8 cellular contexts compared by ENCODE assay signal in genomic region chr10:58385784-58386112, GRCh38. TPM values are rescaled to one million over a fixed set of nuclear protein-coding genes. Genes with fewer than 3 reads are reported as not detected.
A peak's percentile ranks its signal among the peaks of the same experiment; 100 is the strongest.
DNase-seq lines count a peak whose midpoint lies in the region; ATAC-seq and TF ChIP-seq lines count a peak whose summit lies in the region.

No MANE protein-coding gene starts in this region.

- H2AFZ ChIP-seq in mesenchymal stem cell (ENCODE audit: low read depth, low read length) = peak overlapping the region; percentile 48

- H3K79me1 ChIP-seq in mesenchymal stem cell (replicated peaks; ENCODE audit: low read length, poor library complexity, severe bottlenecking) = peaks cover 6% of the 10 kb centered on the region

- H2BK15ac ChIP-seq in mesenchymal stem cell (ENCODE audit: low read depth, poor library complexity, severe bottlenecking) = no peak overlapping the region

- H3K4me3 ChIP-seq in AG04449 (ENCODE audit: low read depth, low read length) (peak overlapping the region; percentile 94), SJSA1 (peak overlapping the region; percentile 62), mesenchymal stem cell (ENCODE audit: insufficient read depth in 1 of 2, low read depth in 1 of 2, low read length in 2 of 2) (peak overlapping the region; percentile 69 to 92), thyroid gland (replicated peaks in 1 of 3) (peak overlapping the region; percentile 78 to 86 (median 80))

- peak overlapping the region; percentile 91 for H3K9ac ChIP-seq in mesenchymal stem cell (ENCODE audit: low read length)

- DNase-seq in AG04449 (ENCODE audit: low read depth, low spot score) (no peak), SJSA1 (ENCODE audit: low read depth in 1 of 2, low spot score in 2 of 2) (peak in 1 of 2 experiments; percentile 48), dermis blood vessel endothelial cell (peak; percentile 49), mesenchymal stem cell (peak; percentile 56), thyroid gland (peak; percentile 7 to 16)
- no peak for DNase-seq in effector CD8-positive, alpha-beta T cell (lab: John Stamatoyannopoulos, UW)

- CTCF ChIA-PET in AG04449 (lab: Yijun Ruan, JAX) = interaction anchor here (1.2 to 7.7 kb wide), 11 partner anchors 11 to 423 kb away, joined by 3 to 74 read pairs (median 4); no protein-coding TSS in a partner anchor

- H3K18ac ChIP-seq in mesenchymal stem cell (ENCODE audit: low read depth in 1 of 2, low read length in 2 of 2) = peak overlapping the region in 1 of 2 experiments; percentile 63

- intact Hi-C loops in thyroid gland (cut with DNase I) = no loop called here

- H3K14ac ChIP-seq in mesenchymal stem cell (ENCODE audit: low read length in 2 of 2) = peak overlapping the region in 1 of 2 experiments; percentile 22

- no peak for TF ChIP-seq POLR2A in thyroid gland (IDR thresholded peaks at IDR 0.05)

- peak overlapping the region; percentile 68 for H3K4me2 ChIP-seq in mesenchymal stem cell (ENCODE audit: low read length, poor library complexity, severe bottlenecking)

- TF ChIP-seq CTCF in AG04449 (IDR thresholded peaks at IDR 0.05; ENCODE audit: insufficient read depth, low read length, missing control alignments) = no peak
- TF ChIP-seq CTCF in thyroid gland (IDR thresholded peaks at IDR 0.05) = no peak

- POLR2A ChIA-PET in AG04449 (lab: Yijun Ruan, JAX) = interaction anchor here (0.6 to 1.3 kb wide), 2 partner anchors 12 to 20 kb away, joined by 3 read pairs; no protein-coding TSS in a partner anchor

- peak overlapping the region; percentile 58 for H3K27ac ChIP-seq in SJSA1
- peak overlapping the region; percentile 28 for H3K27ac ChIP-seq in mesenchymal stem cell (ENCODE audit: low read length, poor library complexity, severe bottlenecking)
- H3K27ac ChIP-seq in thyroid gland = peak overlapping the region; percentile 82 to 91 (median 83)

- peak; percentile 6 for ATAC-seq in GM18498 (IDR thresholded peaks at IDR 0.05; ENCODE audit: unreplicated experiment)
- ATAC-seq in HG03064 (IDR thresholded peaks at IDR 0.05; ENCODE audit: low read depth, unreplicated experiment) = peak; percentile 16

- no peak overlapping the region for H2BK120ac ChIP-seq in mesenchymal stem cell (ENCODE audit: low read depth, low read length)

- H3K9me3 ChIP-seq in SJSA1 (replicated peaks) = no peaks in the 10 kb centered on the region
- no peaks in the 10 kb centered on the region for H3K9me3 ChIP-seq in mesenchymal stem cell (ENCODE audit: control insufficient read depth, low read length)
- H3K9me3 ChIP-seq in thyroid gland = no peaks in the 10 kb centered on the region

- no peaks in the 10 kb centered on the region for H3K27me3 ChIP-seq in SJSA1 (replicated peaks)
- H3K27me3 ChIP-seq in mesenchymal stem cell (ENCODE audit: control insufficient read depth in 1 of 2, insufficient read depth in 1 of 2, low read length in 2 of 2) = no peaks in the 10 kb centered on the region
- no peaks in the 10 kb centered on the region for H3K27me3 ChIP-seq in thyroid gland

- H2BK5ac ChIP-seq in mesenchymal stem cell (ENCODE audit: low read depth, low read length, poor library complexity, severe bottlenecking) = no peak overlapping the region

- no peak overlapping the region for H3K23ac ChIP-seq in mesenchymal stem cell (ENCODE audit: low read length in 2 of 2)

- H3K4ac ChIP-seq in mesenchymal stem cell (ENCODE audit: low read depth in 1 of 2, low read length in 2 of 2) = no peak overlapping the region

- 0% methylated on average over 14 of the region's 15 CpGs for WGBS in mesenchymal stem cell
- 1% methylated on average over 15 of the region's 15 CpGs for WGBS in thyroid gland, 2 donors

- no peak overlapping the region for H2AK5ac ChIP-seq in mesenchymal stem cell (ENCODE audit: low read length, severe bottlenecking)

- H2BK12ac ChIP-seq in mesenchymal stem cell (ENCODE audit: low read length in 2 of 2) = no peak overlapping the region

- H3K36me3 ChIP-seq in SJSA1 (peaks cover 44% of the 10 kb centered on the region), mesenchymal stem cell (ENCODE audit: control insufficient read depth in 1 of 2, insufficient read depth in 2 of 2, low read depth in 1 of 2, low read length in 2 of 2) (peaks cover 0 to 36% of the 10 kb centered on the region in 2 experiments), thyroid gland (peaks cover 10 to 20% of the 10 kb centered on the region in 2 donors)

- H4K8ac ChIP-seq in mesenchymal stem cell (ENCODE audit: low read length) = peak overlapping the region; percentile 1

- H3K4me1 ChIP-seq in SJSA1 (replicated peaks) (peaks cover 7% of the 10 kb centered on the region), mesenchymal stem cell (ENCODE audit: control insufficient read depth, insufficient read depth, low read depth, low read length) (peaks cover 4% of the 10 kb centered on the region), thyroid gland (peaks cover 0 to 10% of the 10 kb centered on the region in 2 donors)

- H4K91ac ChIP-seq in mesenchymal stem cell (ENCODE audit: low read length) = peak overlapping the region; percentile 6

RNA-seq across cellular contexts. Expression of gene TFAM, which starts 0.5 kb away (rescaled TPM):
- total RNA-seq in SJSA1 (2014; rRNA removed; shearing (Covaris generic)) = 26.8 and 30.4 TPM in 2 replicates
- total RNA-seq in dermis blood vessel endothelial cell (39.0 and 61.0 TPM in 2 replicates), thyroid gland (10 to 100 TPM; 23.1 to 33.8 (median 32.2) TPM)
- polyA plus RNA-seq in mesenchymal stem cell (2013, experiment 1 of 2) = 24.4 TPM
- polyA plus RNA-seq in mesenchymal stem cell (2013, experiment 2 of 2) = 23.2 TPM

RNA-seq across cellular contexts. Expression of gene UBE2D1, which starts 50.9 kb away (rescaled TPM):
- 17.1 and 23.3 TPM in 2 replicates for total RNA-seq in SJSA1 (2014; rRNA removed; shearing (Covaris generic))
- total RNA-seq in dermis blood vessel endothelial cell = 9.4 and 11.3 TPM in 2 replicates
- polyA plus RNA-seq in mesenchymal stem cell (2013, experiment 1 of 2) = 20.7 TPM
- 24.4 TPM for polyA plus RNA-seq in mesenchymal stem cell (2013, experiment 2 of 2)
- total RNA-seq in thyroid gland = 10 to 100 TPM; 11.3 to 25.4 (median 18.7) TPM

Comparison
In these comparisons a context has a peak if more than half of its experiments do, and no peak if none do; other contexts are left out.
1. DNase-seq: peak in dermis blood vessel endothelial cell (single experiment), mesenchymal stem cell (single experiment) and thyroid gland (2 of 2); none in AG04449 (single experiment) and effector CD8-positive, alpha-beta T cell (single experiment).
2. H3K27ac ChIP-seq: peak in every context shown above with its lines; median percentile 83 in thyroid gland; 58 in SJSA1; 28 in mesenchymal stem cell.
3. Peak in every context shown above with its lines, with median percentiles within 50 percentile points of each other: H3K4me3 ChIP-seq.